Comparison of ENCODE assay signal across 14 cellular contexts in genomic region chr9:19926774-19927173, GRCh38.
DNase-seq lines count a peak whose midpoint lies in the region; ATAC-seq and TF ChIP-seq lines count a peak whose summit lies in the region.
"Had no signal": no experiment of that assay in that cellular context is flagged by ENCODE, and none has a peak within 500 bp of the region (broad histone marks: within the 10 kb centered on the region; RNA-seq: fewer than 3 reads in every experiment).

No MANE protein-coding gene starts in this region.

- H2AFZ ChIP-seq in OCI-LY7 (ENCODE audit: low read length), result 0 out of 2 replicates have a peak overlapping the region, but pooled peaks have one; percentile 47

- no peak overlapping the region for H3K4me3 ChIP-seq in OCI-LY7 (ENCODE audit: low read depth, low read length, poor library complexity, severe bottlenecking)
- no peak overlapping the region for H3K4me3 ChIP-seq in iPS-20b (ENCODE audit: low read length)
- no peak overlapping the region for H3K4me3 ChIP-seq in skeletal muscle satellite cell (ENCODE audit: low read length)
- no peak overlapping the region for H3K4me3 ChIP-seq in SJCRH30
- H3K4me3 ChIP-seq: lung had no signal

- no peaks in the 10 kb centered on the region for H3K9me2 ChIP-seq in OCI-LY7 (ENCODE audit: insufficient read depth, low read length)

- H3K4me1 Mint-ChIP-seq in activated CD4-positive, alpha-beta T cell treated with anti-CD3 and anti-CD28 coated beads, Interleukin-2, amount 10 ng/mL, durations not matched to agents 24 days and 14 days, result peaks cover 25% of the 10 kb centered on the region

- no peaks in the 10 kb centered on the region for H3K36me3 ChIP-seq in OCI-LY7 (ENCODE audit: insufficient read depth, low read length)
- H3K36me3 ChIP-seq in iPS-20b (ENCODE audit: insufficient read depth, low read depth, low read length), result no peaks in the 10 kb centered on the region
- H3K36me3 ChIP-seq in skeletal muscle satellite cell (ENCODE audit: insufficient read depth, low read length), result no peaks in the 10 kb centered on the region
- no peaks in the 10 kb centered on the region for H3K36me3 ChIP-seq in SJCRH30
- H3K36me3 ChIP-seq: cardiac muscle cell, thyroid gland had no signal

- H3K9me3 ChIP-seq in OCI-LY7 (ENCODE audit: low read length) (no peaks in the 10 kb centered on the region), iPS-20b (ENCODE audit: insufficient read depth, low read depth, low read length) (no peaks in the 10 kb centered on the region), skeletal muscle satellite cell (replicated peaks; ENCODE audit: low read length) (no peaks in the 10 kb centered on the region), SJCRH30 (replicated peaks) (no peaks in the 10 kb centered on the region)
- H3K9me3 ChIP-seq: psoas muscle, thyroid gland had no signal

- H3K9ac ChIP-seq in iPS-20b (ENCODE audit: low read depth, low read length) (peak overlapping the region; percentile 61; the same call in 1 of the 2 replicates), skeletal muscle satellite cell (ENCODE audit: low read depth, low read length) (no peak overlapping the region)

- no peak for TF ChIP-seq CTCF in OCI-LY7 (conservative IDR thresholded peaks at IDR 0.05; ENCODE audit: low read length)

- CTCF ChIA-PET in OCI-LY7 (lab: Charles Lee; ENCODE audit: unreplicated experiment), result no interaction called here

- H3K4me2 ChIP-seq in OCI-LY7 (ENCODE audit: low read length) (no peak overlapping the region), skeletal muscle satellite cell (ENCODE audit: low read length) (peak overlapping the region; percentile 91)

- no peaks in the 10 kb centered on the region for H4K20me1 ChIP-seq in OCI-LY7 (ENCODE audit: insufficient read depth, low read length)

- no peaks in the 10 kb centered on the region for H3K36me3 Mint-ChIP-seq in activated CD4-positive, alpha-beta T cell treated with anti-CD3 and anti-CD28 coated beads, Interleukin-2, amount 10 ng/mL, durations not matched to agents 24 days and 14 days (ENCODE audit: low read depth)

- POLR2A ChIA-PET in OCI-LY7 (lab: Charles Lee), result interaction anchor here (0.6 to 1.0 kb wide), 3 partner anchors 16 to 148 kb away, joined by 3 to 4 read pairs (median 3); no protein-coding TSS in a partner anchor

- H3K27me3 ChIP-seq in iPS-20b (ENCODE audit: insufficient read depth, low read length) (peaks cover 34% of the 10 kb centered on the region), skeletal muscle satellite cell (ENCODE audit: control insufficient read depth, insufficient read depth, low read length) (no peaks in the 10 kb centered on the region), SJCRH30 (no peaks in the 10 kb centered on the region)
- H3K27me3 ChIP-seq: thyroid gland had no signal

- no peaks in the 10 kb centered on the region for H3K9me3 Mint-ChIP-seq in activated CD4-positive, alpha-beta T cell treated with anti-CD3 and anti-CD28 coated beads, Interleukin-2, amount 10 ng/mL, durations not matched to agents 24 days and 14 days
- H3K9me3 Mint-ChIP-seq: activated T-helper 2 cell treated with anti-CD3 and anti-CD28 coated beads, Interferon-gamma antibody, Interleukin-2, Interleukin-4, amounts not matched to agents 10 μg/mL and 5 μg/mL and 100 μg/mL, durations not matched to agents 14 hours and 24 hours and 36 hours had no signal

- H3K27ac ChIP-seq in OCI-LY7 (ENCODE audit: low read depth, low read length, poor library complexity, severe bottlenecking) (no peak overlapping the region), iPS-20b (ENCODE audit: low read length) (no peak overlapping the region), SJCRH30 (no peak overlapping the region)
- H3K27ac ChIP-seq: cardiac muscle cell, epithelial cell of prostate, psoas muscle, thyroid gland had no signal

- H3K4me3 Mint-ChIP-seq in activated CD4-positive, alpha-beta T cell treated with anti-CD3 and anti-CD28 coated beads, Interleukin-2, amount 10 ng/mL, durations not matched to agents 24 days and 14 days, result no peak overlapping the region

- intact Hi-C loops in activated CD4-positive, alpha-beta T cell treated with anti-CD3 and anti-CD28 coated beads, Interleukin-2, amount 10 ng/mL, durations not matched to agents 24 days and 14 days (cut with micrococcal nuclease), result loop anchor here (1.0 to 10.0 kb wide), 14 partner anchors 50 to 1185 kb away; no protein-coding TSS in a partner anchor
- intact Hi-C loops in OCI-LY7 (cut with micrococcal nuclease; ENCODE audit: unreplicated experiment), result loop anchor here (1.0 to 5.0 kb wide), 4 partner anchors 430 to 1185 kb away; partner anchors contain the start of gene MLLT3

- no peak for ATAC-seq in HG03469 (IDR thresholded peaks at IDR 0.05; ENCODE audit: unreplicated experiment)
- ATAC-seq in GM18907 (IDR thresholded peaks at IDR 0.05; ENCODE audit: unreplicated experiment), result no peak

- H3K4me1 ChIP-seq in OCI-LY7 (ENCODE audit: insufficient read depth, low read length, poor library complexity, severe bottlenecking), result no peaks in the 10 kb centered on the region
- peaks cover 7% of the 10 kb centered on the region; the same call in 1 of the 2 replicates for H3K4me1 ChIP-seq in iPS-20b (ENCODE audit: insufficient read depth, low read length)
- peaks cover 8% of the 10 kb centered on the region for H3K4me1 ChIP-seq in skeletal muscle satellite cell (ENCODE audit: control insufficient read depth, insufficient read depth, low read length)
- no peaks in the 10 kb centered on the region for H3K4me1 ChIP-seq in SJCRH30
- H3K4me1 ChIP-seq: psoas muscle, thyroid gland had no signal

- H3K27me3 Mint-ChIP-seq in activated CD4-positive, alpha-beta T cell treated with anti-CD3 and anti-CD28 coated beads, Interleukin-2, amount 10 ng/mL, durations not matched to agents 24 days and 14 days, result peaks cover 10% of the 10 kb centered on the region

- DNase-seq in activated CD4-positive, alpha-beta T cell treated with anti-CD3 and anti-CD28 coated beads, Interleukin-2, amount 10 ng/mL, durations not matched to agents 24 days and 14 days, result peak; percentile 54
- no peak for DNase-seq in activated CD4-positive, alpha-beta T cell treated with anti-CD3 and anti-CD28 coated beads for 1 hour
- DNase-seq in OCI-LY7 (ENCODE audit: low spot score) (no peak), SJCRH30 (no peak)

- no peaks in the 10 kb centered on the region for H3K79me2 ChIP-seq in OCI-LY7 (ENCODE audit: insufficient read depth, low read depth, low read length)

- no TSS peak for BruUV-seq in OCI-LY7 (replicated peaks; lab: Mats Ljungman, UMichigan)

- no peak overlapping the region for H3K27ac Mint-ChIP-seq in activated CD4-positive, alpha-beta T cell treated with anti-CD3 and anti-CD28 coated beads, Interleukin-2, amount 10 ng/mL, durations not matched to agents 24 days and 14 days
- H3K27ac Mint-ChIP-seq: activated T-helper 2 cell treated with anti-CD3 and anti-CD28 coated beads, Interferon-gamma antibody, Interleukin-2, Interleukin-4, amounts not matched to agents 10 μg/mL and 5 μg/mL and 100 μg/mL, durations not matched to agents 14 hours and 24 hours and 36 hours had no signal
